29 cellular contexts compared by ENCODE assay signal in genomic region chr6:165762876-165763275, GRCh38.
"Had no signal": no experiment of that assay in that cellular context is flagged by ENCODE, and none has a peak within 500 bp of the region (broad histone marks: within the 10 kb centered on the region; RNA-seq: fewer than 3 reads in every experiment).

No MANE protein-coding gene starts in this region.

- DNase-seq: activated CD4-positive, alpha-beta memory T cell treated with anti-CD3 and anti-CD28 coated beads for 36 hours; activated CD4-positive, alpha-beta T cell treated with anti-CD3 and anti-CD28 coated beads, Interleukin-2, amount 10 ng/mL, durations not matched to agents 7 days and 5 days; activated CD8-positive, alpha-beta memory T cell treated with anti-CD3 and anti-CD28 coated beads for 24 hours; activated CD8-positive, alpha-beta memory T cell treated with anti-CD3 and anti-CD28 coated beads, Interleukin-2, amount 10 ng/mL, durations not matched to agents 7 days and 5 days; activated CD8-positive, alpha-beta memory T cell treated with anti-CD3 and anti-CD28 coated beads, Interleukin-2, amount 50 U/mL, for 48 hours; activated effector memory CD4-positive, alpha-beta T cell treated with Interleukin-2 at 50 U/mL for 16 hours; activated naive CD4-positive, alpha-beta T cell treated with anti-CD3 and anti-CD28 coated beads, Interleukin-2, amount 10 ng/mL, durations not matched to agents 7 days and 5 days; activated naive CD8-positive, alpha-beta T cell treated with anti-CD3 and anti-CD28 coated beads, Interleukin-2, amount 50 U/mL, for 24 hours; activated T-cell treated with anti-CD3 and anti-CD28 coated beads, Interleukin-2, amount 50 U/mL, for 48 hours; aorta; caudate nucleus; cerebellar nuclear complex; Kasumi-1; KG1; NCI-H1048; NCI-H1105 treated with DMSO at 0.1 percent for 48 hours; NCI-H1436; NCI-H1694; NCI-H1930; NCI-H2081 treated with DMSO at 0.1 percent for 48 hours; NCI-H226; NCI-H446 treated with DMSO at 0.1 percent for 48 hours; NCI-H524; PC-3; Peyer's patch; SIG-M5; T-cell; T-helper 17 cell; T-helper 9 cell had no signal

- H3K4me3 ChIP-seq: Peyer's patch had no signal
